ENCODE assay signal across 15 cellular contexts in the genomic region with DNA sequence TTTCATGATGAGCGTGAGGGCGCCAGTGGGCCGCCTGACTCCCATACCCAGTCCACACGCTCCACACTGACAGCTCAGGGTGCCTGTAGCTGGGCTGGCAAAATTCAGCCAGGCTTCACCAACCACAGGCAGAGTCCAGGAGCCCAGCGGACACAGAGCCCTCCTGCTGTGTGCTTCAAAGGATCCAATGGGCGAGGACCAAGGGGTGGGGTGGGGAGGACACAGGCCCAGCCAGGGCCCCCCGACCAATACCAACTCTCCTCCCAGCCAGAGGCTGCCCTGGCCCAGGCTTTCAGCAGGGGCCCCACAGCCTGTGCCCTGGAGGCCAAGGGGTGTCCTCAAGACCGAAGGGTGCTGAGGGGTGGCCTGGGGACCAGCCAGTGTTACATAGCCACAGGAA.
DNase-seq lines count a peak whose midpoint lies in the region; ATAC-seq and TF ChIP-seq lines count a peak whose summit lies in the region.
"Had no signal": no experiment of that assay in that cellular context is flagged by ENCODE, and none has a peak within 500 bp of the region (broad histone marks: within the 10 kb centered on the region; RNA-seq: fewer than 3 reads in every experiment).

No MANE protein-coding gene starts in this region.

- H3K4me1 Mint-ChIP-seq in WTC11, result peaks cover 6% of the 10 kb centered on the region; the same call in 1 of the 2 replicates

- no peak overlapping the region for H3K27ac ChIP-seq in neuronal stem cell (replicated peaks; ENCODE audit: low read length)

- H2BK5ac ChIP-seq in neuronal stem cell (ENCODE audit: low read length), result no peak overlapping the region

- no peak overlapping the region for H2BK120ac ChIP-seq in neuronal stem cell (ENCODE audit: low read depth, low read length)

- H3K36me3 ChIP-seq in H7 (replicated peaks; ENCODE audit: control insufficient read depth, insufficient read depth, low read length), result no peaks in the 10 kb centered on the region
- H3K36me3 ChIP-seq in neuronal stem cell (replicated peaks in 1 of 2; ENCODE audit: control insufficient read depth in 2 of 2, insufficient read depth in 2 of 2, low read length in 2 of 2), result no peaks in the 10 kb centered on the region
- H3K36me3 ChIP-seq: BE2C had no signal

- H3K4ac ChIP-seq in neuronal stem cell (ENCODE audit: low read length), result no peak overlapping the region

- H3K18ac ChIP-seq in neuronal stem cell (ENCODE audit: low read length), result peak overlapping the region; percentile 33

- DNase-seq in H7 (peak; percentile 54), WTC11 (ENCODE audit: low spot score) (peak; percentile 8), neuronal stem cell (ENCODE audit: low spot score) (no peak), NCI-H1930 (lab: John Stamatoyannopoulos, UW) (no peak), DMS153 treated with DMSO at 0.1 percent for 48 hours (lab: John Stamatoyannopoulos, UW; ENCODE audit: unreplicated experiment) (no peak)
- DNase-seq: ACHN; BE2C; C1 segment of cervical spinal cord; Caco-2; CD4-positive, alpha-beta T cell; DMS79; GDM1; IMR-90 had no signal

- no peaks in the 10 kb centered on the region for H3K9me3 Mint-ChIP-seq in WTC11
- H3K9me3 Mint-ChIP-seq: CD4-positive, alpha-beta T cell; GM23338 had no signal

- no peak overlapping the region for H3K4me3 Mint-ChIP-seq in WTC11
- H3K4me3 Mint-ChIP-seq: CD4-positive, alpha-beta T cell; GM23338 had no signal

- no peak overlapping the region; the same call in 1 of the 2 replicates for H3K27ac Mint-ChIP-seq in WTC11
- H3K27ac Mint-ChIP-seq: CD4-positive, alpha-beta T cell; GM23338 had no signal

- no peaks in the 10 kb centered on the region; the same call in 1 of the 2 replicates for H3K27me3 Mint-ChIP-seq in WTC11 (ENCODE audit: low read depth)

- no peaks in the 10 kb centered on the region for H3K9me3 ChIP-seq in neuronal stem cell (replicated peaks in 1 of 2; ENCODE audit: control insufficient read depth in 2 of 2, insufficient read depth in 1 of 2, low read depth in 1 of 2, low read length in 2 of 2)
- H3K9me3 ChIP-seq: BE2C, Caco-2 had no signal

- no peak overlapping the region for H3K14ac ChIP-seq in neuronal stem cell (ENCODE audit: low read length)

- H3K9ac ChIP-seq in neuronal stem cell (ENCODE audit: low read depth, low read length, poor library complexity), result peak overlapping the region; percentile 22

- CTCF ChIA-PET in WTC11 (lab: Charles Lee), result interaction anchor here (1.5 kb wide), 1 partner anchor 24 kb away, joined by 5 read pairs; no protein-coding TSS in a partner anchor

- H3K23ac ChIP-seq in neuronal stem cell (ENCODE audit: low read depth, low read length, poor library complexity), result no peak overlapping the region

- no peak overlapping the region for H2AK5ac ChIP-seq in neuronal stem cell (ENCODE audit: low read depth, low read length)

- no peak for ATAC-seq in WTC11
- ATAC-seq in GM21367 (IDR thresholded peaks at IDR 0.05; ENCODE audit: unreplicated experiment), result no peak
- ATAC-seq: GM23338 had no signal

- no peak overlapping the region for H4K8ac ChIP-seq in neuronal stem cell (ENCODE audit: low read depth, low read length)

- POLR2A ChIA-PET in WTC11 (lab: Charles Lee), result interaction anchor here (0.6 kb wide), 1 partner anchor 51 kb away, joined by 3 read pairs; no protein-coding TSS in a partner anchor

- H3K4me2 ChIP-seq in neuronal stem cell (ENCODE audit: insufficient read depth, low read length, poor library complexity, severe bottlenecking), result no peak overlapping the region
- H3K4me2 ChIP-seq: GM23338 had no signal

- TF ChIP-seq CTCF in WTC11 (IDR thresholded peaks at IDR 0.05), result no peak

- no peak overlapping the region for H2BK12ac ChIP-seq in neuronal stem cell (ENCODE audit: low read length)

- no peak overlapping the region for H3K4me3 ChIP-seq in H7 (ENCODE audit: insufficient read depth, low read depth, low read length)
- H3K4me3 ChIP-seq in neuronal stem cell (ENCODE audit: low read length in 2 of 2), result no peak overlapping the region
- H3K4me3 ChIP-seq: GM23338 had no signal

- no CpG with 5 or more reads among the region's 8 CpGs for WGBS in neuronal stem cell (ENCODE audit: extremely low coverage in 2 of 2, insufficient read length in 2 of 2, insufficient replicate concordance in 1 of 2), 2 donors

- no peaks in the 10 kb centered on the region for H3K79me1 ChIP-seq in neuronal stem cell (ENCODE audit: low read depth, low read length)

- no peak overlapping the region for H2AFZ ChIP-seq in neuronal stem cell (ENCODE audit: low read length)
- H2AFZ ChIP-seq: GM23338 had no signal

- H3K36me3 Mint-ChIP-seq in WTC11, result no peaks in the 10 kb centered on the region

- no peaks in the 10 kb centered on the region for H3K27me3 ChIP-seq in H7 (ENCODE audit: control insufficient read depth, insufficient read depth, low read length)
- no peaks in the 10 kb centered on the region for H3K27me3 ChIP-seq in neuronal stem cell (ENCODE audit: control insufficient read depth in 3 of 3, insufficient read depth in 3 of 3, low read depth in 1 of 3, low read length in 3 of 3)
- H3K27me3 ChIP-seq: BE2C had no signal

- H3K4me1 ChIP-seq in neuronal stem cell (ENCODE audit: control insufficient read depth in 2 of 2, insufficient read depth in 1 of 2, low read depth in 1 of 2, low read length in 2 of 2), result peaks cover 0 to 8% of the 10 kb centered on the region in 2 donors
- H3K4me1 ChIP-seq: Caco-2 had no signal

- H2BK15ac ChIP-seq in neuronal stem cell (ENCODE audit: low read length), result no peak overlapping the region

- H4K91ac ChIP-seq in neuronal stem cell (ENCODE audit: low read depth, low read length, poor library complexity), result no peak overlapping the region

TF ChIP-seq in WTC11, 78 proteins besides CTCF, POLR2A, EP300 and RAD21 (continues in another document):
- TF ChIP-seq E2F4 (CRISPR knock-in tag; IDR thresholded peaks at IDR 0.05; ENCODE audit: borderline replicate concordance, low read depth) (no peak), ZMAT4 (CRISPR knock-in tag; IDR thresholded peaks at IDR 0.05) (no peak), GRHL2 (CRISPR knock-in tag; IDR thresholded peaks at IDR 0.05; ENCODE audit: insufficient replicate concordance, severe bottlenecking) (no peak), ERG (CRISPR knock-in tag; IDR thresholded peaks at IDR 0.05) (no peak), ZNF423 (CRISPR knock-in tag; IDR thresholded peaks at IDR 0.05) (no peak), FOXJ3 (CRISPR knock-in tag; IDR thresholded peaks at IDR 0.05; ENCODE audit: borderline replicate concordance) (no peak), JUN (CRISPR knock-in tag; IDR thresholded peaks at IDR 0.05) (no peak), FOXP1 (CRISPR knock-in tag; IDR thresholded peaks at IDR 0.05; ENCODE audit: borderline replicate concordance) (no peak), CREB1 (CRISPR knock-in tag; IDR thresholded peaks at IDR 0.05) (no peak), CDX4 (CRISPR knock-in tag; IDR thresholded peaks at IDR 0.05; ENCODE audit: borderline replicate concordance) (no peak), ATF2 (CRISPR knock-in tag; IDR thresholded peaks at IDR 0.05; ENCODE audit: borderline replicate concordance, low read depth) (no peak), PRRX2 (CRISPR knock-in tag; IDR thresholded peaks at IDR 0.05) (no peak), SP1 (CRISPR knock-in tag; conservative IDR thresholded peaks at IDR 0.05) (no peak), TP53 (CRISPR knock-in tag; IDR thresholded peaks at IDR 0.05) (no peak), NFATC4 (CRISPR knock-in tag; IDR thresholded peaks at IDR 0.05) (no peak)

Comparison
In these comparisons a context has a peak if more than half of its experiments do, and no peak if none do; other contexts are left out.
1. DNase-seq: peak in H7 (single experiment) and WTC11 (single experiment); none in neuronal stem cell (single experiment), NCI-H1930 (0 of 2) and DMS153 treated with DMSO at 0.1 percent for 48 hours (single experiment).